Comparison of ENCODE assay signal across 8 cellular contexts in genomic region chr17:20008242-20009051, GRCh38. TPM values are rescaled to one million over a fixed set of nuclear protein-coding genes. Genes with fewer than 3 reads are reported as not detected.
DNase-seq lines count a peak whose midpoint lies in the region; ATAC-seq and TF ChIP-seq lines count a peak whose summit lies in the region.

No MANE protein-coding gene starts in this region.

- H3K4me3 ChIP-seq in SJCRH30 = peak overlapping the region; percentile 48

- H3K9me3 ChIP-seq in SJCRH30 (replicated peaks) = no peaks in the 10 kb centered on the region

- H3K27ac Mint-ChIP-seq in mesothelial cell of epicardium = no peak overlapping the region
- H3K27ac Mint-ChIP-seq in type B pancreatic cell = peak overlapping the region; percentile 41

- H3K4me1 ChIP-seq in SJCRH30 = peaks cover 5% of the 10 kb centered on the region; the same call in 1 of the 2 replicates

- peaks cover 4% of the 10 kb centered on the region for H3K4me1 Mint-ChIP-seq in mesothelial cell of epicardium
- H3K4me1 Mint-ChIP-seq in type B pancreatic cell (ENCODE audit: unreplicated experiment) = peaks cover 4% of the 10 kb centered on the region

- no peaks in the 10 kb centered on the region for H3K36me3 Mint-ChIP-seq in mesothelial cell of epicardium
- no peaks in the 10 kb centered on the region for H3K36me3 Mint-ChIP-seq in type B pancreatic cell

- ATAC-seq in HG02571 (IDR thresholded peaks at IDR 0.05; ENCODE audit: unreplicated experiment) = peak; percentile 27

- peaks cover 63% of the 10 kb centered on the region for H3K27me3 ChIP-seq in SJCRH30

- no peak overlapping the region for H3K27ac ChIP-seq in SJCRH30

- peak overlapping the region; percentile 93 for H3K4me3 Mint-ChIP-seq in mesothelial cell of epicardium
- H3K4me3 Mint-ChIP-seq in type B pancreatic cell = peak overlapping the region; percentile 97

- DNase-seq in NCI-H82 (lab: John Stamatoyannopoulos, UW) (peak; percentile 58), NCI-H82 treated with DMSO at 0.1 percent for 48 hours (lab: John Stamatoyannopoulos, UW; ENCODE audit: unreplicated experiment) (no peak), SJCRH30 (no peak), ecto neural progenitor cell (ENCODE audit: low spot score) (peak; percentile 77), mesothelial cell of epicardium (ENCODE audit: low spot score in 2 of 2, unreplicated experiment in 2 of 2) (peak in 1 of 2 experiments; percentile 23), type B pancreatic cell (ENCODE audit: extremely low spot score, unreplicated experiment) (no peak), cortex of kidney (lab: John Stamatoyannopoulos, UW) (no peak)

- H3K9me3 Mint-ChIP-seq in mesothelial cell of epicardium (no peaks in the 10 kb centered on the region), type B pancreatic cell (no peaks in the 10 kb centered on the region)

- no peak for TF ChIP-seq CTCF in mesothelial cell of epicardium (IDR thresholded peaks at IDR 0.05; ENCODE audit: unreplicated experiment)
- no peak for TF ChIP-seq CTCF in type B pancreatic cell (conservative IDR thresholded peaks at IDR 0.05)

- peaks cover 66% of the 10 kb centered on the region for H3K27me3 Mint-ChIP-seq in mesothelial cell of epicardium (ENCODE audit: low read depth)
- peaks cover 74% of the 10 kb centered on the region for H3K27me3 Mint-ChIP-seq in type B pancreatic cell

- H3K36me3 ChIP-seq in SJCRH30 = no peaks in the 10 kb centered on the region

RNA-seq across cellular contexts. Expression of gene SPECC1, which starts 0.7 kb away (rescaled TPM):
- 155 and 167 TPM in 2 replicates for total RNA-seq in SJCRH30 (2014; rRNA removed; shearing (Covaris generic))
- 35.6 to 37.7 TPM (median 36.8 TPM) in 3 replicates for total RNA-seq in mesothelial cell of epicardium
- 19.5 and 38.0 TPM in 2 replicates for total RNA-seq in type B pancreatic cell (ENCODE audit: low replicate concordance)

RNA-seq across cellular contexts. Expression of gene AKAP10, which starts 30.8 kb away (rescaled TPM):
- total RNA-seq in SJCRH30 (2014; rRNA removed; shearing (Covaris generic)) = 67.1 and 68.8 TPM in 2 replicates
- total RNA-seq in mesothelial cell of epicardium = 39.0 to 40.1 TPM (median 39.6 TPM) in 3 replicates
- total RNA-seq in type B pancreatic cell (ENCODE audit: low replicate concordance) = 30.3 and 31.3 TPM in 2 replicates

Comparison
In these comparisons a context has a peak if more than half of its experiments do, and no peak if none do; other contexts are left out.
1. DNase-seq: peak in NCI-H82 (single experiment) and ecto neural progenitor cell (single experiment); none in NCI-H82 treated with DMSO at 0.1 percent for 48 hours (single experiment), SJCRH30 (0 of 2), type B pancreatic cell (single experiment) and cortex of kidney (single experiment).